ENCODE assay signal across 1 cellular context in genomic region chr5:125229556-125229955, GRCh38.
TF ChIP-seq lines count a peak whose summit lies in the region.

No MANE protein-coding gene starts in this region.

TF ChIP-seq in HepG2, 621 proteins besides CTCF, POLR2A, EP300 and RAD21 (continued from another document):
- TF ChIP-seq, protein P1, sequence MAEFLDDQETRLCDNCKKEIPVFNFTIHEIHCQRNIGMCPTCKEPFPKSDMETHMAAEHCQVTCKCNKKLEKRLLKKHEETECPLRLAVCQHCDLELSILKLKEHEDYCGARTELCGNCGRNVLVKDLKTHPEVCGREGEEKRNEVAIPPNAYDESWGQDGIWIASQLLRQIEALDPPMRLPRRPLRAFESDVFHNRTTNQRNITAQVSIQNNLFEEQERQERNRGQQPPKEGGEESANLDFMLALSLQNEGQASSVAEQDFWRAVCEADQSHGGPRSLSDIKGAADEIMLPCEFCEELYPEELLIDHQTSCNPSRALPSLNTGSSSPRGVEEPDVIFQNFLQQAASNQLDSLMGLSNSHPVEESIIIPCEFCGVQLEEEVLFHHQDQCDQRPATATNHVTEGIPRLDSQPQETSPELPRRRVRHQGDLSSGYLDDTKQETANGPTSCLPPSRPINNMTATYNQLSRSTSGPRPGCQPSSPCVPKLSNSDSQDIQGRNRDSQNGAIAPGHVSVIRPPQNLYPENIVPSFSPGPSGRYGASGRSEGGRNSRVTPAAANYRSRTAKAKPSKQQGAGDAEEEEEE (CRISPR knock-in tag; IDR thresholded peaks at IDR 0.05; ENCODE audit: borderline replicate concordance), result no peak
TF ChIP-seq in HepG2: peak in this region for 2.
